Comparison of ENCODE assay signal across 10 cellular contexts in genomic region chr10:55630491-55631056, GRCh38.
DNase-seq lines count a peak whose midpoint lies in the region; ATAC-seq and TF ChIP-seq lines count a peak whose summit lies in the region.
"Had no signal": no experiment of that assay in that cellular context is flagged by ENCODE, and none has a peak within 500 bp of the region (broad histone marks: within the 10 kb centered on the region; RNA-seq: fewer than 3 reads in every experiment).

No MANE protein-coding gene starts in this region.

- H3K9me3 ChIP-seq in HUES48 (ENCODE audit: control insufficient read depth, insufficient read depth, low read length): no peaks in the 10 kb centered on the region

- H3K9me3 Mint-ChIP-seq in stimulated activated naive B cell treated with anti-CD40 and anti-IgM and Interleukin-4, amounts not matched to agents 10 μg/mL and 1 μg/mL and 100 μg/mL, for 72 hours: no peaks in the 10 kb centered on the region
- peaks cover 9% of the 10 kb centered on the region for H3K9me3 Mint-ChIP-seq in stimulated activated effector memory CD8-positive, alpha-beta T cell treated with anti-CD3 and anti-CD28 coated beads, Interleukin-12 subunit alpha, Interleukin-12 subunit beta, amount 100 ng/mL, for 72 hours

- peak overlapping the region; percentile 72 for H3K4me3 ChIP-seq in HUES48 (ENCODE audit: low read depth, low read length)
- peak overlapping the region; percentile 55 for H3K4me3 ChIP-seq in brain microvascular endothelial cell (ENCODE audit: low read depth, low read length)
- peak overlapping the region; percentile 52 for H3K4me3 ChIP-seq in kidney epithelial cell (ENCODE audit: low read depth, low read length)

- peak overlapping the region; percentile 47 for H3K27ac Mint-ChIP-seq in stimulated activated naive B cell treated with anti-CD40 and anti-IgM and Interleukin-4, amounts not matched to agents 10 μg/mL and 1 μg/mL and 100 μg/mL, for 72 hours
- H3K27ac Mint-ChIP-seq in stimulated activated effector memory CD8-positive, alpha-beta T cell treated with anti-CD3 and anti-CD28 coated beads, Interleukin-12 subunit alpha, Interleukin-12 subunit beta, amount 100 ng/mL, for 72 hours: no peak overlapping the region
- H3K27ac Mint-ChIP-seq: effector memory CD8-positive, alpha-beta T cell had no signal

- peaks cover 28 to 36% of the 10 kb centered on the region in 2 donors for H3K27me3 Mint-ChIP-seq in stimulated activated naive B cell treated with anti-CD40 and anti-IgM and Interleukin-4, amounts not matched to agents 10 μg/mL and 1 μg/mL and 100 μg/mL, for 72 hours

- H3K36me3 Mint-ChIP-seq in stimulated activated naive B cell treated with anti-CD40 and anti-IgM and Interleukin-4, amounts not matched to agents 10 μg/mL and 1 μg/mL and 100 μg/mL, for 72 hours: peaks cover 0 to 3% of the 10 kb centered on the region in 2 donors
- no peaks in the 10 kb centered on the region for H3K36me3 Mint-ChIP-seq in stimulated activated effector memory CD8-positive, alpha-beta T cell treated with anti-CD3 and anti-CD28 coated beads, Interleukin-12 subunit alpha, Interleukin-12 subunit beta, amount 100 ng/mL, for 72 hours

- H3K36me3 ChIP-seq in HUES48 (ENCODE audit: control insufficient read depth, insufficient read depth, low read length) (no peaks in the 10 kb centered on the region), brain microvascular endothelial cell (replicated peaks) (no peaks in the 10 kb centered on the region), kidney epithelial cell (ENCODE audit: control insufficient read depth, insufficient read depth, low read length) (no peaks in the 10 kb centered on the region)

- H3K4me3 Mint-ChIP-seq in stimulated activated naive B cell treated with anti-CD40 and anti-IgM and Interleukin-4, amounts not matched to agents 10 μg/mL and 1 μg/mL and 100 μg/mL, for 72 hours: peak overlapping the region in 1 of 2 donors; percentile 82
- H3K4me3 Mint-ChIP-seq in stimulated activated effector memory CD8-positive, alpha-beta T cell treated with anti-CD3 and anti-CD28 coated beads, Interleukin-12 subunit alpha, Interleukin-12 subunit beta, amount 100 ng/mL, for 72 hours: no peak overlapping the region
- H3K4me3 Mint-ChIP-seq: effector memory CD8-positive, alpha-beta T cell had no signal

- H3K27me3 ChIP-seq in HUES48 (ENCODE audit: control insufficient read depth, insufficient read depth, low read length): peaks cover 6% of the 10 kb centered on the region; the same call in 1 of the 2 replicates
- peaks cover 5% of the 10 kb centered on the region for H3K27me3 ChIP-seq in brain microvascular endothelial cell (replicated peaks)
- H3K27me3 ChIP-seq in kidney epithelial cell (ENCODE audit: control insufficient read depth, insufficient read depth, low read length): peaks cover 9% of the 10 kb centered on the region

- no peak for ATAC-seq in stimulated activated naive B cell treated with anti-CD40 and anti-IgM and Interleukin-4, amounts not matched to agents 10 μg/mL and 1 μg/mL and 100 μg/mL, for 72 hours (replicated peaks)
- ATAC-seq in stimulated activated effector memory CD8-positive, alpha-beta T cell treated with anti-CD3 and anti-CD28 coated beads, Interleukin-12 subunit alpha, Interleukin-12 subunit beta, amount 100 ng/mL, for 72 hours: no peak
- no peak for ATAC-seq in GM21576 (IDR thresholded peaks at IDR 0.05; ENCODE audit: unreplicated experiment)
- ATAC-seq: effector memory CD8-positive, alpha-beta T cell had no signal

- TF ChIP-seq CTCF in brain microvascular endothelial cell (IDR thresholded peaks at IDR 0.05; ENCODE audit: low read depth, low read length, missing control alignments) (no peak), kidney epithelial cell (IDR thresholded peaks at IDR 0.05; ENCODE audit: insufficient read depth, low read length, poor library complexity, severe bottlenecking) (no peak)

- H3K9ac ChIP-seq in HUES48 (ENCODE audit: low read depth, low read length): peak overlapping the region; percentile 55

- peaks cover 6% of the 10 kb centered on the region; the same call in 1 of the 2 replicates for H3K4me1 ChIP-seq in HUES48 (ENCODE audit: control insufficient read depth, insufficient read depth, low read length)

- peaks cover 10 to 24% of the 10 kb centered on the region in 2 donors for H3K4me1 Mint-ChIP-seq in stimulated activated naive B cell treated with anti-CD40 and anti-IgM and Interleukin-4, amounts not matched to agents 10 μg/mL and 1 μg/mL and 100 μg/mL, for 72 hours
- H3K4me1 Mint-ChIP-seq in stimulated activated effector memory CD8-positive, alpha-beta T cell treated with anti-CD3 and anti-CD28 coated beads, Interleukin-12 subunit alpha, Interleukin-12 subunit beta, amount 100 ng/mL, for 72 hours: no peaks in the 10 kb centered on the region

- no peak for DNase-seq in brain microvascular endothelial cell
- DNase-seq in kidney epithelial cell (ENCODE audit: low read depth): no peak
- no peak for DNase-seq in stimulated activated naive B cell treated with anti-CD40 and anti-IgM and Interleukin-4, amounts not matched to agents 10 μg/mL and 1 μg/mL and 100 μg/mL, for 72 hours
- no peak for DNase-seq in effector CD4-positive, alpha-beta T cell
- no peak for DNase-seq in EL
- DNase-seq in stimulated activated effector memory CD8-positive, alpha-beta T cell treated with anti-CD3 and anti-CD28 coated beads, Interleukin-12 subunit alpha, Interleukin-12 subunit beta, amount 100 ng/mL, for 72 hours (ENCODE audit: low spot score in 2 of 2): no peak
- DNase-seq: effector memory CD8-positive, alpha-beta T cell; stimulated activated CD4-positive, alpha-beta T cell treated with anti-CD3 and anti-CD28 coated beads, Interleukin-4, amount 100 ng/mL, for 1 hour had no signal

- H3K27ac ChIP-seq in HUES48 (ENCODE audit: low read depth, low read length) (no peak overlapping the region), brain microvascular endothelial cell (no peak overlapping the region)

- in situ Hi-C loops in brain microvascular endothelial cell (cut with HindIII; ENCODE audit: low pct_ligation_motif_present, low sequenced_read_pairs): no loop called here
